8 cellular contexts compared by ENCODE assay signal in the genomic region with DNA sequence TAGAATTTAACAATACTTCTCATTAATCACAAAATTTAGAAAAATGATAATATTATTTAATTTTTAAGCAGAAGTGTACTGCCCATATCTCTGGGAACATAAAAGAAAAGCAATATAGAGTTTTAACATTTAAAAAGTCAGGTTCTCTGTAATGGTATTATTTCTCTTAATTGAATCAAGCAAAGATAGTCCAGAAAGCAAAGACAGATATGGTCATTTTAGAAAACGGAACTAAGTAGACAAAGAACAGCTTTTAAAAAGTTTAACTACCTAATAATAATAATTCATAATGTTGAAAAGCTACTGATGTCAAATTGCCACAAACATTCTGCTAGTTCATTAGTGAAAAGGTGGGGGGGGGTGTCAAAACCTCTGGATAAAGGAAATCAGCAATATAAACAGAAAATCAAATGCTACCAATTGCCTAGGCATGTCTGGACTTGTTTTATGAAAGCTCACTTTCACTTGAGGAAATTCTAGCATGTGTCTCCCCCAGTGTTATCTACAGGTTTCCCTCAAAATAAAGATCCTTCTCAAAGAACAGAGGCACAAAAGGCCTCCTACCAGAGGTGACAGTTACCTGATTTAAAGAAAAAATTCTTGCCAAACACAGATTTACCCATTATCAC. TPM values are rescaled to one million over a fixed set of nuclear protein-coding genes. Genes with fewer than 3 reads are reported as not detected.
DNase-seq lines count a peak whose midpoint lies in the region; ATAC-seq and TF ChIP-seq lines count a peak whose summit lies in the region.

No MANE protein-coding gene starts in this region.

- no peak for DNase-seq in CD8-positive, alpha-beta T cell
- no peak for DNase-seq in activated naive CD8-positive, alpha-beta T cell treated with anti-CD3 and anti-CD28 coated beads for 36 hours
- DNase-seq in Peyer's patch, result no peak
- DNase-seq in H9, result no peak

- H3K27me3 Mint-ChIP-seq in CD8-positive, alpha-beta T cell (ENCODE audit: low read depth), result no peaks in the 10 kb centered on the region
- no peaks in the 10 kb centered on the region for H3K27me3 Mint-ChIP-seq in activated naive CD8-positive, alpha-beta T cell treated with anti-CD3 and anti-CD28 coated beads for 36 hours
- 0 out of 2 replicates have a peak, but pooled peaks cover 1% of the 10 kb centered on the region for H3K27me3 Mint-ChIP-seq in H9 (ENCODE audit: low read depth)

- POLR2A ChIA-PET in CD8-positive, alpha-beta T cell (lab: Charles Lee), result interaction anchor here (1.3 to 2.0 kb wide), 2 partner anchors 9 to 48 kb away, joined by 3 to 6 read pairs; no protein-coding TSS in a partner anchor

- peak overlapping the region; percentile 45 for H3K4me3 Mint-ChIP-seq in CD8-positive, alpha-beta T cell
- H3K4me3 Mint-ChIP-seq in activated naive CD8-positive, alpha-beta T cell treated with anti-CD3 and anti-CD28 coated beads for 36 hours, result peak overlapping the region; percentile 37
- H3K4me3 Mint-ChIP-seq in H9, result 0 out of 5 replicates have a peak overlapping the region, but pooled peaks of 1 of the 2 experiments have one; percentile 19

- no peak overlapping the region for H2BK5ac ChIP-seq in H9 (ENCODE audit: insufficient read length, low read length)

- no peak overlapping the region for H4K5ac ChIP-seq in H9 (ENCODE audit: insufficient read length, low read depth, low read length)

- peaks cover 29% of the 10 kb centered on the region for H3K36me3 Mint-ChIP-seq in CD8-positive, alpha-beta T cell
- H3K36me3 Mint-ChIP-seq in activated naive CD8-positive, alpha-beta T cell treated with anti-CD3 and anti-CD28 coated beads for 36 hours, result peaks cover 17% of the 10 kb centered on the region
- H3K36me3 Mint-ChIP-seq in H9 (ENCODE audit: insufficient read depth in 1 of 3, low read depth in 3 of 3), result peaks cover 0 to 16% (median 0%) of the 10 kb centered on the region in 3 experiments; a peak in 2 of 7 replicates

- H2AFZ ChIP-seq in H9 (ENCODE audit: low read length), result no peak overlapping the region

- no peak overlapping the region for H3K23ac ChIP-seq in H9 (ENCODE audit: insufficient read length, low read depth, low read length)

- H3K56ac ChIP-seq in H9 (ENCODE audit: insufficient read length, low read depth, low read length), result no peak overlapping the region

- H2AK5ac ChIP-seq in H9 (ENCODE audit: insufficient read length, low read length), result no peak overlapping the region

- peaks cover 11% of the 10 kb centered on the region for H3K23me2 ChIP-seq in H9 (ENCODE audit: insufficient read length, low read depth, low read length, poor library complexity, severe bottlenecking)

- no peak overlapping the region for H3T11ph ChIP-seq in H9 (ENCODE audit: low read length)

- no peak overlapping the region for H3K18ac ChIP-seq in H9 (ENCODE audit: insufficient read length, low read depth, low read length)

- H3K36me3 ChIP-seq in CD8-positive, alpha-beta T cell (ENCODE audit: insufficient read depth, low read length), result no peaks in the 10 kb centered on the region
- H3K36me3 ChIP-seq in KOPT-K1 (ENCODE audit: insufficient read depth, low read length), result peaks cover 30% of the 10 kb centered on the region
- peaks cover 37% of the 10 kb centered on the region for H3K36me3 ChIP-seq in mesodermal cell (ENCODE audit: control insufficient read depth, insufficient read depth, low read length)
- peaks cover 0 to 9% (median 0%) of the 10 kb centered on the region in 3 donors for H3K36me3 ChIP-seq in Peyer's patch

- H3K4me3 ChIP-seq in CD8-positive, alpha-beta T cell (ENCODE audit: low read depth, low read length), result no peak overlapping the region
- peak overlapping the region; percentile 82 for H3K4me3 ChIP-seq in mesodermal cell (ENCODE audit: extremely low read depth, insufficient read depth, low read length, poor library complexity, severe bottlenecking)
- H3K4me3 ChIP-seq in Peyer's patch, result peak overlapping the region in 1 of 4 donors; percentile 95

- H3K9me3 ChIP-seq in CD8-positive, alpha-beta T cell (ENCODE audit: low read length), result no peaks in the 10 kb centered on the region
- no peaks in the 10 kb centered on the region for H3K9me3 ChIP-seq in KOPT-K1 (ENCODE audit: insufficient read depth, low read length, poor library complexity, severe bottlenecking)
- no peaks in the 10 kb centered on the region for H3K9me3 ChIP-seq in mesodermal cell (ENCODE audit: control insufficient read depth, low read length)
- H3K9me3 ChIP-seq in Peyer's patch, result no peaks in the 10 kb centered on the region
- H3K9me3 ChIP-seq in H9 (ENCODE audit: control insufficient read depth, low read depth, low read length), result no peaks in the 10 kb centered on the region

- no peak overlapping the region for H2BK12ac ChIP-seq in H9 (ENCODE audit: insufficient read length, low read depth, low read length)

- H4K20me1 ChIP-seq in H9 (ENCODE audit: control insufficient read depth, insufficient read depth, insufficient read length), result no peaks in the 10 kb centered on the region

- no peak overlapping the region for H3K14ac ChIP-seq in H9 (ENCODE audit: insufficient read depth, low read length)

- no peaks in the 10 kb centered on the region for H3K79me1 ChIP-seq in H9 (ENCODE audit: insufficient read depth, low read depth, low read length, poor library complexity, severe bottlenecking)

- TF ChIP-seq POLR2A in Peyer's patch (IDR thresholded peaks at IDR 0.05), result no peak

- H4K8ac ChIP-seq in H9 (replicated peaks; ENCODE audit: insufficient read length, low read depth, low read length), result no peak overlapping the region

- H3K9me3 Mint-ChIP-seq in CD8-positive, alpha-beta T cell, result no peaks in the 10 kb centered on the region
- no peaks in the 10 kb centered on the region for H3K9me3 Mint-ChIP-seq in activated naive CD8-positive, alpha-beta T cell treated with anti-CD3 and anti-CD28 coated beads for 36 hours
- H3K9me3 Mint-ChIP-seq in H9, result no peaks in the 10 kb centered on the region

- no peak overlapping the region for H3K9ac ChIP-seq in H9 (ENCODE audit: extremely low read depth, insufficient read length, low read length)

- no peak overlapping the region for H2BK15ac ChIP-seq in H9 (ENCODE audit: low read depth, low read length)

- H3K27ac ChIP-seq in CD8-positive, alpha-beta T cell (ENCODE audit: low read depth, low read length), result no peak overlapping the region
- H3K27ac ChIP-seq in KOPT-K1 (ENCODE audit: low read depth, low read length, poor library complexity, severe bottlenecking) (peak overlapping the region; percentile 30), mesodermal cell (ENCODE audit: low read depth, low read length, severe bottlenecking) (peak overlapping the region; percentile 23), Peyer's patch (no peak overlapping the region), H9 (ENCODE audit: insufficient read length, low read depth, low read length) (no peak overlapping the region)

- H3K4me1 Mint-ChIP-seq in CD8-positive, alpha-beta T cell (ENCODE audit: low read depth), result peaks cover 64% of the 10 kb centered on the region
- peaks cover 23% of the 10 kb centered on the region for H3K4me1 Mint-ChIP-seq in activated naive CD8-positive, alpha-beta T cell treated with anti-CD3 and anti-CD28 coated beads for 36 hours
- peaks cover 7 to 15% of the 10 kb centered on the region in 2 experiments for H3K4me1 Mint-ChIP-seq in H9

- intact Hi-C loops in CD8-positive, alpha-beta T cell (cut with DNase I, micrococcal nuclease), result loop anchor here (1.0 to 10.0 kb wide), 8 partner anchors 37 to 532 kb away; partner anchors contain the start of genes ZNF639 (in 2 of the 2), ACTL6A (in 1 of the 2), MRPL47 (in 1 of the 2) and NDUFB5 (in 1 of the 2)

- TF ChIP-seq CTCF in CD8-positive, alpha-beta T cell (IDR thresholded peaks at IDR 0.05), result no peak
- TF ChIP-seq CTCF in Peyer's patch (IDR thresholded peaks at IDR 0.05) (no peak), H9 (conservative IDR thresholded peaks at IDR 0.05) (no peak)

- no CpG with 5 or more reads among the region's 1 CpG for WGBS in mesodermal cell (ENCODE audit: insufficient coverage in 2 of 2), 2 experiments
- no CpG with 5 or more reads among the region's 1 CpG for WGBS in H9 (ENCODE audit: extremely low coverage, insufficient read length, low lambda C conversion rate)

- H3K27ac Mint-ChIP-seq in CD8-positive, alpha-beta T cell, result no peak overlapping the region
- H3K27ac Mint-ChIP-seq in activated naive CD8-positive, alpha-beta T cell treated with anti-CD3 and anti-CD28 coated beads for 36 hours, result no peak overlapping the region
- no peak overlapping the region for H3K27ac Mint-ChIP-seq in H9

- H4K91ac ChIP-seq in H9 (ENCODE audit: insufficient read length, low read depth, low read length), result no peak overlapping the region

- no peaks in the 10 kb centered on the region for H3K79me2 ChIP-seq in H9 (ENCODE audit: insufficient read depth, low read length)

- no peak for ATAC-seq in CD8-positive, alpha-beta T cell
- ATAC-seq in HG02678 (IDR thresholded peaks at IDR 0.05; ENCODE audit: unreplicated experiment), result no peak
- no peak for ATAC-seq in GM21786 (IDR thresholded peaks at IDR 0.05; ENCODE audit: unreplicated experiment)

- H2BK20ac ChIP-seq in H9 (ENCODE audit: low read depth, low read length, poor library complexity, severe bottlenecking), result no peak overlapping the region

- H3K27me3 ChIP-seq in CD8-positive, alpha-beta T cell (ENCODE audit: insufficient read depth, low read length), result no peaks in the 10 kb centered on the region
- H3K27me3 ChIP-seq in Peyer's patch (no peaks in the 10 kb centered on the region), H9 (ENCODE audit: insufficient read depth, low read length) (no peaks in the 10 kb centered on the region)

- no peak overlapping the region for H3K4me2 ChIP-seq in H9 (ENCODE audit: insufficient read depth, insufficient read length, low read length)

- CTCF ChIA-PET in CD8-positive, alpha-beta T cell (lab: Charles Lee), result interaction anchor here (0.9 to 6.1 kb wide), 4 partner anchors 10 to 246 kb away, joined by 3 to 33 read pairs (median 7); no protein-coding TSS in a partner anchor

- no peak overlapping the region for H3K4ac ChIP-seq in H9 (ENCODE audit: low read depth, low read length)

- peaks cover 17% of the 10 kb centered on the region for H3K4me1 ChIP-seq in CD8-positive, alpha-beta T cell (ENCODE audit: insufficient read depth, low read length)
- peaks cover 5% of the 10 kb centered on the region for H3K4me1 ChIP-seq in mesodermal cell (ENCODE audit: control insufficient read depth, insufficient read depth, low read length, poor library complexity, severe bottlenecking)
- H3K4me1 ChIP-seq in Peyer's patch, result peaks cover 0 to 20% (median 4%) of the 10 kb centered on the region in 4 donors
- H3K4me1 ChIP-seq in H9 (ENCODE audit: insufficient read depth, low read length), result no peaks in the 10 kb centered on the region

- H2BK120ac ChIP-seq in H9 (ENCODE audit: low read depth, low read length, poor library complexity, severe bottlenecking), result no peak overlapping the region

RNA-seq across cellular contexts. Expression of gene ZMAT3, which starts 1.7 kb away (rescaled TPM):
- total RNA-seq in CD8-positive, alpha-beta T cell, result 1 to 10 TPM; 8.7 to 9.4 TPM
- total RNA-seq in activated naive CD8-positive, alpha-beta T cell treated with anti-CD3 and anti-CD28 coated beads for 36 hours, result 10 to 100 TPM; 10.6 to 10.7 TPM
- polyA plus RNA-seq in mesodermal cell (2013, experiment 1 of 2), result 26.1 TPM
- 22.4 TPM for polyA plus RNA-seq in mesodermal cell (2013, experiment 2 of 2)
- total RNA-seq in Peyer's patch (10 to 100 TPM in 2 of 4 donors, 1 to 10 TPM in 2; 8.3 to 11.7 (median 10.0) TPM), H9 (2021) (9.4 and 10.5 TPM in 2 replicates)

Comparison
In these comparisons a context has a peak if more than half of its experiments do, and no peak if none do; other contexts are left out.
1. H3K27ac ChIP-seq: peak in KOPT-K1 (single experiment) and mesodermal cell (single experiment); none in CD8-positive, alpha-beta T cell (single experiment), Peyer's patch (0 of 4) and H9 (single experiment).